ENCODE assay signal across 10 cellular contexts in genomic region chr7:108384721-108385483, GRCh38.
DNase-seq lines count a peak whose midpoint lies in the region; ATAC-seq, FAIRE-seq and TF ChIP-seq lines count a peak whose summit lies in the region.
"Had no signal": no experiment of that assay in that cellular context is flagged by ENCODE, and none has a peak within 500 bp of the region (broad histone marks: within the 10 kb centered on the region; RNA-seq: fewer than 3 reads in every experiment).

No MANE protein-coding gene starts in this region.

- no peaks in the 10 kb centered on the region for H3K9me3 ChIP-seq in BE2C
- no peaks in the 10 kb centered on the region for H3K9me3 ChIP-seq in H1 (ENCODE audit: insufficient read depth in 2 of 2, low read depth in 1 of 2, low read length in 1 of 2)
- H3K9me3 ChIP-seq in lower lobe of right lung, result no peaks in the 10 kb centered on the region

- H3K14ac ChIP-seq in H1 (ENCODE audit: insufficient read length), result no peak overlapping the region

- H3K27ac ChIP-seq in H1 (ENCODE audit: low read depth, low read length) (no peak overlapping the region), lower lobe of right lung (no peak overlapping the region)
- H3K27ac ChIP-seq: BLaER1 treated with 17β-estradiol and CSF1 and Interleukin-3, amounts not matched to agents 10 nM and 100 nM had no signal

- H3K36me3 ChIP-seq in BE2C, result peaks cover 4% of the 10 kb centered on the region
- H3K36me3 ChIP-seq in H1 (ENCODE audit: control insufficient read depth in 2 of 4, insufficient read depth in 4 of 4, low read length in 3 of 4), result no peaks in the 10 kb centered on the region
- no peaks in the 10 kb centered on the region for H3K36me3 ChIP-seq in lower lobe of right lung
- H3K36me3 ChIP-seq: BLaER1 treated with 17β-estradiol and CSF1 and Interleukin-3, amounts not matched to agents 10 nM and 100 nM had no signal

- H2BK12ac ChIP-seq in H1 (ENCODE audit: low read depth, low read length), result no peak overlapping the region

- no peak overlapping the region for H3K56ac ChIP-seq in H1 (replicated peaks; ENCODE audit: insufficient read length, low read depth, low read length)

- H2AFZ ChIP-seq in H1 (ENCODE audit: low read length), result no peak overlapping the region

- TF ChIP-seq EP300 in H1 (IDR thresholded peaks at IDR 0.05; ENCODE audit: borderline replicate concordance in 1 of 2, low read depth in 2 of 2, low read length in 2 of 2), result no peak

- TF ChIP-seq CTCF in BE2C (IDR thresholded peaks at IDR 0.05; ENCODE audit: low read depth, low read length) (peak; percentile 38), H1 (IDR thresholded peaks at IDR 0.05; ENCODE audit: control extremely low read depth in 1 of 3, insufficient read depth in 1 of 3, low read depth in 1 of 3, low read length in 3 of 3) (peak in 2 of 3 experiments; percentile 44 to 68; a peak in 3 of 4 replicates), lower lobe of right lung (IDR thresholded peaks at IDR 0.05) (no peak)

- no peaks in the 10 kb centered on the region for H3K79me2 ChIP-seq in H1 (ENCODE audit: control insufficient read depth in 1 of 2, insufficient read depth in 2 of 2, low read length in 2 of 2)

- no peak overlapping the region for H4K5ac ChIP-seq in H1 (ENCODE audit: insufficient read length, low read depth, low read length)

- H3K9ac ChIP-seq in H1 (replicated peaks in 1 of 4; ENCODE audit: extremely low read depth in 1 of 4, low read depth in 3 of 4, low read length in 3 of 4), result no peak overlapping the region
- H3K9ac ChIP-seq: BLaER1 treated with 17β-estradiol and CSF1 and Interleukin-3, amounts not matched to agents 10 nM and 100 nM had no signal

- CTCF ChIA-PET in H1 (lab: Charles Lee; ENCODE audit: partially characterized antibody), result interaction anchor here (0.7 to 4.1 kb wide), 26 partner anchors 10 to 360 kb away, joined by 3 to 19 read pairs (median 3); no protein-coding TSS in a partner anchor

- H2BK20ac ChIP-seq in H1 (ENCODE audit: low read length), result no peak overlapping the region

- H3K4ac ChIP-seq in H1 (replicated peaks; ENCODE audit: insufficient read length, low read depth, low read length), result no peak overlapping the region

- H3K4me3 ChIP-seq in BE2C (ENCODE audit: low read depth, low read length), result no peak overlapping the region
- no peak overlapping the region for H3K4me3 ChIP-seq in H1 (ENCODE audit: extremely low read depth in 1 of 4, insufficient read depth in 2 of 4, low read depth in 3 of 4, low read length in 4 of 4)
- no peak overlapping the region for H3K4me3 ChIP-seq in lower lobe of right lung
- H3K4me3 ChIP-seq: BLaER1 treated with 17β-estradiol and CSF1 and Interleukin-3, amounts not matched to agents 10 nM and 100 nM had no signal

- H3K4me2 ChIP-seq in H1 (ENCODE audit: insufficient read depth in 1 of 2, low read depth in 2 of 2, low read length in 2 of 2), result no peak overlapping the region
- H3K4me2 ChIP-seq: BLaER1 treated with 17β-estradiol and CSF1 and Interleukin-3, amounts not matched to agents 10 nM and 100 nM had no signal

- TF ChIP-seq POLR2A in H1 (IDR thresholded peaks at IDR 0.05; ENCODE audit: control extremely low read depth in 1 of 2, low read depth in 2 of 2, low read length in 2 of 2), result no peak

- POLR2A ChIA-PET in H1 (lab: Charles Lee; ENCODE audit: partially characterized antibody), result no interaction called here

- no peak for FAIRE-seq in H1 (lab: Jason Lieb, UNC)
- FAIRE-seq in frontal cortex (lab: Jason Lieb, UNC), result no peak

- H3K79me1 ChIP-seq in H1 (ENCODE audit: low read depth, low read length), result no peaks in the 10 kb centered on the region

- H3K23ac ChIP-seq in H1 (ENCODE audit: insufficient read length), result no peak overlapping the region

- no peak overlapping the region for H2BK5ac ChIP-seq in H1 (ENCODE audit: low read depth, low read length)

- H3K27me3 ChIP-seq in BE2C, result no peaks in the 10 kb centered on the region
- no peaks in the 10 kb centered on the region for H3K27me3 ChIP-seq in H1 (replicated peaks in 1 of 4; ENCODE audit: control insufficient read depth in 3 of 4, extremely low read depth in 1 of 4, insufficient read depth in 3 of 4, low read length in 3 of 4)
- no peaks in the 10 kb centered on the region for H3K27me3 ChIP-seq in lower lobe of right lung (ENCODE audit: low read depth)
- H3K27me3 ChIP-seq: BLaER1 treated with 17β-estradiol and CSF1 and Interleukin-3, amounts not matched to agents 10 nM and 100 nM had no signal

- ATAC-seq in GM19468 (IDR thresholded peaks at IDR 0.05; ENCODE audit: extremely low read depth, unreplicated experiment) (peak; percentile 31), HG03342 (IDR thresholded peaks at IDR 0.05; ENCODE audit: unreplicated experiment) (peak; percentile 77), lower lobe of right lung (no peak)

- no peak overlapping the region for H3K18ac ChIP-seq in H1 (ENCODE audit: extremely low read depth, low read length)

- H4K91ac ChIP-seq in H1 (replicated peaks; ENCODE audit: insufficient read length, low read length), result no peak overlapping the region

- peak; percentile 53 to 67 for TF ChIP-seq RAD21 in H1 (IDR thresholded peaks at IDR 0.05 in 1 of 2, conservative IDR thresholded peaks at IDR 0.05 in 1 of 2; ENCODE audit: low read depth in 2 of 2, low read length in 2 of 2)

- intact Hi-C loops in lower lobe of right lung (cut with DNase I) (no loop called here), posterior cingulate gyrus (cut with DNase I) (no loop called here)

- no peak overlapping the region for H4K8ac ChIP-seq in H1 (ENCODE audit: extremely low read depth, insufficient read depth, low read length)

- 61% methylated on average over 5 of the region's 5 CpGs; no CpG with 5 or more reads in 1 of the 2 experiments for WGBS in H1 (ENCODE audit: extremely low coverage in 1 of 2, insufficient coverage in 1 of 2, insufficient read length in 1 of 2, insufficient replicate concordance in 2 of 2, low coverage in 1 of 2, low lambda C conversion rate in 2 of 2, missing lambda C conversion rate in 1 of 2), 2 experiments

- no peaks in the 10 kb centered on the region for H3K23me2 ChIP-seq in H1 (ENCODE audit: low read depth, low read length)

- H3K4me1 ChIP-seq in BE2C (peaks cover 25% of the 10 kb centered on the region), H1 (replicated peaks in 1 of 4; ENCODE audit: control insufficient read depth in 3 of 4, insufficient read depth in 4 of 4, low read length in 3 of 4) (no peaks in the 10 kb centered on the region), lower lobe of right lung (no peaks in the 10 kb centered on the region)
- H3K4me1 ChIP-seq: BLaER1 treated with 17β-estradiol and CSF1 and Interleukin-3, amounts not matched to agents 10 nM and 100 nM had no signal

- H2AK5ac ChIP-seq in H1 (ENCODE audit: low read depth, low read length), result no peak overlapping the region

- DNase-seq in BE2C (no peak), H1 (ENCODE audit: low read depth in 1 of 2, low spot score in 2 of 2) (no peak), lower lobe of right lung (no peak), frontal cortex (ENCODE audit: low spot score in 2 of 2) (no peak), SW480 (ENCODE audit: low spot score) (no peak), posterior cingulate gyrus (no peak)
- DNase-seq: HFFc6 had no signal

- H2BK120ac ChIP-seq in H1 (replicated peaks; ENCODE audit: low read depth, low read length), result no peak overlapping the region

- H4K20me1 ChIP-seq in H1 (replicated peaks in 1 of 2; ENCODE audit: control insufficient read depth in 1 of 2, insufficient read depth in 2 of 2, low read length in 2 of 2), result no peaks in the 10 kb centered on the region
- H4K20me1 ChIP-seq: BLaER1 treated with 17β-estradiol and CSF1 and Interleukin-3, amounts not matched to agents 10 nM and 100 nM had no signal

- no peak overlapping the region for H2BK15ac ChIP-seq in H1 (ENCODE audit: low read length)

TF ChIP-seq in H1, 55 proteins besides CTCF, POLR2A, EP300 and RAD21 (continues in another document):
- no peak for TF ChIP-seq SIRT6 (IDR thresholded peaks at IDR 0.05; ENCODE audit: low read length)
- TF ChIP-seq TAF1 (IDR thresholded peaks at IDR 0.05; ENCODE audit: low read depth, low read length), result no peak
- no peak for TF ChIP-seq SRF (IDR thresholded peaks at IDR 0.05; ENCODE audit: low read depth, low read length)
- TF ChIP-seq TCF12 (IDR thresholded peaks at IDR 0.05; ENCODE audit: low read depth, low read length), result no peak
- TF ChIP-seq EZH2 (IDR thresholded peaks at IDR 0.05; ENCODE audit: low read depth, low read length, severe bottlenecking), result no peak
- no peak for TF ChIP-seq CHD1 (IDR thresholded peaks at IDR 0.05; ENCODE audit: low read depth, low read length)
- TF ChIP-seq USF2 (IDR thresholded peaks at IDR 0.05; ENCODE audit: low read length), result no peak
- TF ChIP-seq, protein P1, sequence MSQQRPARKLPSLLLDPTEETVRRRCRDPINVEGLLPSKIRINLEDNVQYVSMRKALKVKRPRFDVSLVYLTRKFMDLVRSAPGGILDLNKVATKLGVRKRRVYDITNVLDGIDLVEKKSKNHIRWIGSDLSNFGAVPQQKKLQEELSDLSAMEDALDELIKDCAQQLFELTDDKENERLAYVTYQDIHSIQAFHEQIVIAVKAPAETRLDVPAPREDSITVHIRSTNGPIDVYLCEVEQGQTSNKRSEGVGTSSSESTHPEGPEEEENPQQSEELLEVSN (IDR thresholded peaks at IDR 0.05), result no peak
- no peak for TF ChIP-seq KDM1A (IDR thresholded peaks at IDR 0.05; ENCODE audit: borderline replicate concordance, low read length)
- TF ChIP-seq CREB1 (IDR thresholded peaks at IDR 0.05), result no peak
- no peak for TF ChIP-seq CTBP2 (IDR thresholded peaks at IDR 0.05; ENCODE audit: borderline replicate concordance, insufficient read depth, insufficient read length, low read length)
- TF ChIP-seq, protein P2, sequence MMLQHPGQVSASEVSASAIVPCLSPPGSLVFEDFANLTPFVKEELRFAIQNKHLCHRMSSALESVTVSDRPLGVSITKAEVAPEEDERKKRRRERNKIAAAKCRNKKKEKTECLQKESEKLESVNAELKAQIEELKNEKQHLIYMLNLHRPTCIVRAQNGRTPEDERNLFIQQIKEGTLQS (IDR thresholded peaks at IDR 0.05; ENCODE audit: insufficient read depth, low read depth, low read length), result no peak
- TF ChIP-seq BCL11A (IDR thresholded peaks at IDR 0.05; ENCODE audit: low read depth in 2 of 2, low read length in 2 of 2), result no peak

Comparison
In these comparisons a context has a peak if more than half of its experiments do, and no peak if none do; other contexts are left out.
1. ATAC-seq: peak in GM19468 (single experiment) and HG03342 (single experiment); none in lower lobe of right lung (0 of 2).